ENCODE assay signal across 13 cellular contexts in genomic region chr20:48190757-48191156, GRCh38.
"Had no signal": no experiment of that assay in that cellular context is flagged by ENCODE, and none has a peak within 500 bp of the region (broad histone marks: within the 10 kb centered on the region; RNA-seq: fewer than 3 reads in every experiment).

No MANE protein-coding gene starts in this region.

- H3K27me3 ChIP-seq: cardiac muscle cell, sigmoid colon had no signal

- H3K4me1 ChIP-seq: left ventricle myocardium inferior had no signal

- H3K27ac ChIP-seq: cardiac muscle cell, left ventricle myocardium inferior, VCaP had no signal

- H3K4me3 ChIP-seq: cardiac muscle cell, left ventricle myocardium inferior, sigmoid colon had no signal

- ATAC-seq: activated naive CD4-positive, alpha-beta T cell treated with anti-CD3 and anti-CD28 coated beads, Interleukin-2, amount 50 U/mL, for 72 hours; activated T-cell treated with anti-CD3 and anti-CD28 coated beads, Interleukin-2, amount 50 U/mL, for 4 hours; natural killer cell treated with Interleukin-12 subunit alpha and Interleukin-12 subunit beta and Interleukin-15 and Interleukin-18, amount 100 ng/mL, for 72 hours; stimulated activated naive CD8-positive, alpha-beta T cell treated with anti-CD3 and anti-CD28 coated beads, Interleukin-15, amount 100 ng/mL, for 72 hours had no signal

- DNase-seq: activated CD4-positive, alpha-beta memory T cell treated with anti-CD3 and anti-CD28 coated beads, Interleukin-2, amount 10 ng/mL, durations not matched to agents 7 days and 5 days; activated gamma-delta T cell; activated T-cell treated with anti-CD3 and anti-CD28 coated beads, Interleukin-2, amount 50 U/mL, for 4 hours; left ventricle myocardium inferior; occipital lobe; sigmoid colon; stimulated activated CD4-positive, alpha-beta T cell treated with anti-CD3 and anti-CD28 coated beads, Interleukin-1b, Interleukin-23, amount 100 ng/mL, for 48 hours; stimulated activated naive CD8-positive, alpha-beta T cell treated with anti-CD3 and anti-CD28 coated beads, Interleukin-15, amount 100 ng/mL, for 72 hours; T-helper 1 cell had no signal

- H3K9me3 ChIP-seq: left ventricle myocardium inferior, sigmoid colon had no signal

- H3K36me3 ChIP-seq: cardiac muscle cell, left ventricle myocardium inferior, sigmoid colon had no signal
